Comparison of ENCODE assay signal across 8 cellular contexts in the genomic region with DNA sequence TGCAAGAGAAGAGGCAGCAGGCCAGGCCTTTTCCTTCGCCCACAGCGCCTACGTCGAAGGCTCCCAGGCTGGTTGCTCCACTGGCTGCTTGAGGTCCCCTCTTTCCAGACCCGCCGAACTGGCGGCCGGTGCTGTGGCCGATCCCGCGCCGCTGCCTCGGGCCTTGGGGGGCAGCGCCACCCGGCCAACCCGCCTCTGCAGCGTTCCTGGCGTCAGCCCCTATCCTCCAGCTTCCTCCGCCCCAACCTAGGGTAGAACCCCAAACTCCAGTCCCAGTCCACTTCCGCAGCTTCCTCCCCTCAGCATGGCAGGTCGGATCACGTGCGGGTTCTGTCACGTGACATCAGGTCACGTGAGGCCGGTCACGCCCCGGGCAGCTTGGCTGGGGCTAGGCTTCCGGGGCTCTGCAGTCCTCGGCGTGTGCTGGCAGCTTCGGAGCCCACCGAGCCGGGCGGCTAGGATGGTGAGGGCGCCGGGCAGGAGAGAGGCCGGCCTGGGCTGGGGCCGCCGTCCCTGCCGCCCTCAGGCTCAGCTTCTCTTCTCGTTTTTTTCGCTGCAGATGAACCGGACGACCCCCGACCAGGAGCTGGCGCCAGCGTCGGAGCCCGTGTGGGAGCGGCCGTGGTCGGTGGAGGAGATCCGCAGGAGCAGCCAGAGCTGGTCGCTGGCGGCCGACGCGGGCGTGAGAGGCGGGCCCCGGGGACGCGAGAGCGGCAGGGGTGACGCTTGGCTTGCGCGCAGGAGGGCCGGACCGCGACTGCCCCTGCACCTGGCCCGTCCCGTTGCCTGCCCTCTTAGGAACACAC. TPM values are rescaled to one million over a fixed set of nuclear protein-coding genes. Genes with fewer than 3 reads are reported as not detected.
A peak's percentile ranks its signal among the peaks of the same experiment; 100 is the strongest.
DNase-seq lines count a peak whose midpoint lies in the region; ATAC-seq and TF ChIP-seq lines count a peak whose summit lies in the region.
"Not testable (repeated sequence)": the region's sequence is repeated elsewhere in the genome, so short reads cannot be mapped to it uniquely, and the experiment has no call there.

A gene with protein sequence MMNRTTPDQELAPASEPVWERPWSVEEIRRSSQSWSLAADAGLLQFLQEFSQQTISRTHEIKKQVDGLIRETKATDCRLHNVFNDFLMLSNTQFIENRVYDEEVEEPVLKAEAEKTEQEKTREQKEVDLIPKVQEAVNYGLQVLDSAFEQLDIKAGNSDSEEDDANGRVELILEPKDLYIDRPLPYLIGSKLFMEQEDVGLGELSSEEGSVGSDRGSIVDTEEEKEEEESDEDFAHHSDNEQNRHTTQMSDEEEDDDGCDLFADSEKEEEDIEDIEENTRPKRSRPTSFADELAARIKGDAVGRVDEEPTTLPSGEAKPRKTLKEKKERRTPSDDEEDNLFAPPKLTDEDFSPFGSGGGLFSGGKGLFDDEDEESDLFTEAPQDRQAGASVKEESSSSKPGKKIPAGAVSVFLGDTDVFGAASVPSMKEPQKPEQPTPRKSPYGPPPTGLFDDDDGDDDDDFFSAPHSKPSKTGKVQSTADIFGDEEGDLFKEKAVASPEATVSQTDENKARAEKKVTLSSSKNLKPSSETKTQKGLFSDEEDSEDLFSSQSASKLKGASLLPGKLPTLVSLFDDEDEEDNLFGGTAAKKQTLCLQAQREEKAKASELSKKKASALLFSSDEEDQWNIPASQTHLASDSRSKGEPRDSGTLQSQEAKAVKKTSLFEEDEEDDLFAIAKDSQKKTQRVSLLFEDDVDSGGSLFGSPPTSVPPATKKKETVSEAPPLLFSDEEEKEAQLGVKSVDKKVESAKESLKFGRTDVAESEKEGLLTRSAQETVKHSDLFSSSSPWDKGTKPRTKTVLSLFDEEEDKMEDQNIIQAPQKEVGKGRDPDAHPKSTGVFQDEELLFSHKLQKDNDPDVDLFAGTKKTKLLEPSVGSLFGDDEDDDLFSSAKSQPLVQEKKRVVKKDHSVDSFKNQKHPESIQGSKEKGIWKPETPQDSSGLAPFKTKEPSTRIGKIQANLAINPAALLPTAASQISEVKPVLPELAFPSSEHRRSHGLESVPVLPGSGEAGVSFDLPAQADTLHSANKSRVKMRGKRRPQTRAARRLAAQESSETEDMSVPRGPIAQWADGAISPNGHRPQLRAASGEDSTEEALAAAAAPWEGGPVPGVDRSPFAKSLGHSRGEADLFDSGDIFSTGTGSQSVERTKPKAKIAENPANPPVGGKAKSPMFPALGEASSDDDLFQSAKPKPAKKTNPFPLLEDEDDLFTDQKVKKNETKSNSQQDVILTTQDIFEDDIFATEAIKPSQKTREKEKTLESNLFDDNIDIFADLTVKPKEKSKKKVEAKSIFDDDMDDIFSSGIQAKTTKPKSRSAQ (N-terminal part only) (plus strand): TSS at position 409 of the 806 bp plus-strand sequence. CDS start 52 bp downstream, at position 461.

- H3K27ac Mint-ChIP-seq in naive thymus-derived CD4-positive, alpha-beta T cell, result peak within 1 kb of the TSS; percentile 76 to 96 (median 88)
- peak within 1 kb of the TSS; percentile 87 for H3K27ac Mint-ChIP-seq in stimulated activated memory B cell treated with anti-CD40 and anti-IgM and Interleukin-4, amounts not matched to agents 10 μg/mL and 1 μg/mL and 100 μg/mL, for 72 hours

- not testable (repeated sequence) for H3K36me3 Mint-ChIP-seq in naive thymus-derived CD4-positive, alpha-beta T cell; stimulated activated memory B cell treated with anti-CD40 and anti-IgM and Interleukin-4, amounts not matched to agents 10 μg/mL and 1 μg/mL and 100 μg/mL, for 72 hours

- POLR2A ChIA-PET in naive thymus-derived CD4-positive, alpha-beta T cell (lab: Charles Lee), result interaction anchor here (0.6 kb wide), 1 partner anchor 557 kb away, joined by 3 read pairs; no protein-coding TSS in a partner anchor

- H3K9me3 ChIP-seq in KOPT-K1 (ENCODE audit: insufficient read depth, low read length, poor library complexity, severe bottlenecking); naive thymus-derived CD4-positive, alpha-beta T cell (ENCODE audit: control insufficient read depth in 2 of 3, low read length in 3 of 3): not testable (repeated sequence)

- H3K27me3 ChIP-seq in naive thymus-derived CD4-positive, alpha-beta T cell (ENCODE audit: control insufficient read depth in 2 of 2, insufficient read depth in 2 of 2, low read length in 2 of 2), result not testable (repeated sequence)

- not testable (repeated sequence) for H3K36me3 ChIP-seq in KOPT-K1 (ENCODE audit: insufficient read depth, low read length); naive thymus-derived CD4-positive, alpha-beta T cell (ENCODE audit: control insufficient read depth in 2 of 3, insufficient read depth in 3 of 3, low read length in 3 of 3)

- CTCF ChIA-PET in naive thymus-derived CD4-positive, alpha-beta T cell (lab: Charles Lee), result not testable (repeated sequence)

- not testable (repeated sequence) for H3K27me3 Mint-ChIP-seq in naive thymus-derived CD4-positive, alpha-beta T cell; stimulated activated memory B cell treated with anti-CD40 and anti-IgM and Interleukin-4, amounts not matched to agents 10 μg/mL and 1 μg/mL and 100 μg/mL, for 72 hours

- peak within 1 kb of the TSS; percentile 44 for H3K27ac ChIP-seq in KOPT-K1 (ENCODE audit: low read depth, low read length, poor library complexity, severe bottlenecking)
- peak within 1 kb of the TSS; percentile 61 for H3K27ac ChIP-seq in naive thymus-derived CD4-positive, alpha-beta T cell (ENCODE audit: low read depth, low read length)

- H3K4me3 Mint-ChIP-seq in naive thymus-derived CD4-positive, alpha-beta T cell, result peak within 1 kb of the TSS; percentile 74 to 89 (median 82)
- H3K4me3 Mint-ChIP-seq in stimulated activated memory B cell treated with anti-CD40 and anti-IgM and Interleukin-4, amounts not matched to agents 10 μg/mL and 1 μg/mL and 100 μg/mL, for 72 hours, result peak within 1 kb of the TSS; percentile 83

- intact Hi-C loops in naive thymus-derived CD4-positive, alpha-beta T cell (cut with micrococcal nuclease), result loop anchor here in 1 of 2 donors (10.0 kb wide), 1 partner anchor 557 kb away; a partner anchor contains a TSS

- peak; percentile 83 for ATAC-seq in GM21825 (IDR thresholded peaks at IDR 0.05; ENCODE audit: unreplicated experiment)
- peak; percentile 96 for ATAC-seq in naive thymus-derived CD4-positive, alpha-beta T cell
- ATAC-seq in stimulated activated memory B cell treated with anti-CD40 and anti-IgM and Interleukin-4, amounts not matched to agents 10 μg/mL and 1 μg/mL and 100 μg/mL, for 72 hours, result peak; percentile 95

- DNase-seq in Daoy (ENCODE audit: low read depth) (peak; percentile 26), RPMI8226 (peak; percentile 73), fibroblast of mammary gland (ENCODE audit: low read depth) (peak; percentile 37)
- DNase-seq in activated T-helper 1 cell treated with anti-CD3 and anti-CD28 coated beads, Interleukin-2, amount 50 U/mL, for 16 hours (ENCODE audit: low read depth in 1 of 2, low spot score in 1 of 2), result peak; percentile 68 to 75
- peak; percentile 82 to 98 (median 95) for DNase-seq in naive thymus-derived CD4-positive, alpha-beta T cell

- peak within 1 kb of the TSS; percentile 59 for H3K4me3 ChIP-seq in fibroblast of mammary gland (ENCODE audit: control insufficient read depth, low read depth, low read length)
- peak within 1 kb of the TSS; percentile 61 for H3K4me3 ChIP-seq in naive thymus-derived CD4-positive, alpha-beta T cell (ENCODE audit: low read length)

- H3K9me3 Mint-ChIP-seq in naive thymus-derived CD4-positive, alpha-beta T cell; stimulated activated memory B cell treated with anti-CD40 and anti-IgM and Interleukin-4, amounts not matched to agents 10 μg/mL and 1 μg/mL and 100 μg/mL, for 72 hours: not testable (repeated sequence)

- TF ChIP-seq CTCF in fibroblast of mammary gland (conservative IDR thresholded peaks at IDR 0.05; ENCODE audit: control insufficient read depth, insufficient read depth, low read depth, low read length), result not testable (repeated sequence)

- peaks cover 4 to 23% (median 17%) of the 10 kb centered on the region in 7 donors for H3K4me1 Mint-ChIP-seq in naive thymus-derived CD4-positive, alpha-beta T cell
- H3K4me1 Mint-ChIP-seq in stimulated activated memory B cell treated with anti-CD40 and anti-IgM and Interleukin-4, amounts not matched to agents 10 μg/mL and 1 μg/mL and 100 μg/mL, for 72 hours, result not testable (repeated sequence)

- not testable (repeated sequence) for H3K4me1 ChIP-seq in naive thymus-derived CD4-positive, alpha-beta T cell (ENCODE audit: control insufficient read depth in 2 of 2, insufficient read depth in 2 of 2, low read length in 2 of 2)

RNA-seq across cellular contexts. Expression of the gene that starts here (rescaled TPM):
- total RNA-seq in Daoy (2014; rRNA removed; shearing (Covaris generic)), result 18.6 and 21.0 TPM in 2 replicates
- 10 to 100 TPM; 50.0 to 74.5 (median 55.5) TPM for total RNA-seq in naive thymus-derived CD4-positive, alpha-beta T cell
- 10 to 100 TPM; 21.0 to 45.0 TPM for polyA plus RNA-seq in naive thymus-derived CD4-positive, alpha-beta T cell

Comparison
In these comparisons a context has a peak if more than half of its experiments do, and no peak if none do; other contexts are left out.
1. Peak in every context shown above with its lines: DNase-seq, ATAC-seq, H3K4me3 ChIP-seq and H3K27ac ChIP-seq.
2. DNase-seq: peak in every context shown above with its lines; median percentile 95 in naive thymus-derived CD4-positive, alpha-beta T cell; 73 in RPMI8226; 72 in activated T-helper 1 cell treated with anti-CD3 and anti-CD28 coated beads, Interleukin-2, amount 50 U/mL, for 16 hours; 37 in fibroblast of mammary gland; 26 in Daoy.